Comparison of ENCODE assay signal across 8 cellular contexts in the genomic region with DNA sequence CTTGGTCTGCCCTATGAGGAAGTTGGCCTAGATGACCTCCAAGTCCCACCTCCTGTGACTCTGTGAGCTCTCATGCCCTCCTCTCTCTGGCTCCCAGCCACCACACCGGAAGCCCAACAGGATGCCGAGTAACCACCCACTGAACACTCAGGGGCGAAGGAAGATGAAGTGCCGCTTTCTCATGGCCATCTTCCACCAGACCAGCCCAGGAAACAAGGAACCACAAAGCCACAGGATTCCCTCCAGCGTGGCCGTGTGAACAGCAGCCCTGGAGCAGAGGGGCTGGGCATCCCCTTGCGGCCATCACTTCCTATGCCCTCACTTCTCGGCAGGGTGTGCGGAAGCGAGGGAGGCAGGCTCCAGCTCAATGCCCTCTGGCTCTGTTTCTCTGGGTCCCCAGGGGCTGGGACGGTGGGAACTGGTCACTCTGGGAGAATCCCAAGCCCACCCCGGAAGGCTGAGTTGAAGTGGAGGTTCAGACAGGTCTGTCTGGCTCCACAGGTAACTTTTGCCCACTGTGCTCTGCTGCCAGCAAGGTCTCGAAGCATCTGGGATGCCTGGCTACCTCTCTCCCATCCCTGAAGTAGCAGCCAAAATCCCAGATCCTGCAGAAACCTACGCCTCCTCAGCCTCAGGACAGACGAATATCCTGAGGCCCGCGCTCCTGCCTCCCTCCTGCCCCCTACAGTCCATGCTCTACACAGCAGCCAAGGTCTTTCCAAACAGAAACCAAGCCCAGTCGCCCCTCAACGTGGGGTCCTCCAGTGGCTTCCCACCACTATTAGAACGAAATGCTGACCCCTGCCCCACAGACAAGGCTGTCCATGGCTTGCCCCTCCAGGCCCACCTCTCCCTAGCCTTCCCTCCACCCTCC. TPM values are rescaled to one million over a fixed set of nuclear protein-coding genes. Genes with fewer than 3 reads are reported as not detected.
DNase-seq lines count a peak whose midpoint lies in the region; ATAC-seq and TF ChIP-seq lines count a peak whose summit lies in the region.

No MANE protein-coding gene starts in this region.

- H3K27me3 Mint-ChIP-seq in activated naive CD4-positive, alpha-beta T cell treated with anti-CD3 and anti-CD28 coated beads for 36 hours (ENCODE audit: low read depth): no peaks in the 10 kb centered on the region

- H3K4me1 Mint-ChIP-seq in activated naive CD4-positive, alpha-beta T cell treated with anti-CD3 and anti-CD28 coated beads for 36 hours (ENCODE audit: low read depth): peaks cover 91% of the 10 kb centered on the region

- H3K9me3 Mint-ChIP-seq in activated naive CD4-positive, alpha-beta T cell treated with anti-CD3 and anti-CD28 coated beads for 36 hours: no peaks in the 10 kb centered on the region

- no peaks in the 10 kb centered on the region for H3K27me3 ChIP-seq in prostate gland (replicated peaks; ENCODE audit: insufficient read depth)

- WGBS in prostate gland: 21% methylated on average over 19 of the region's 20 CpGs
- WGBS in urinary bladder: 31% methylated on average over 20 of the region's 20 CpGs

- DNase-seq in Ammon's horn (ENCODE audit: low spot score) (peak; percentile 84), SHP77 treated with DMSO at 0.1 percent for 48 hours (lab: John Stamatoyannopoulos, UW) (peak; percentile 18), Right ventricle myocardium inferior (ENCODE audit: missing footprints) (peak; percentile 91), prostate gland (ENCODE audit: low spot score) (no peak)
- peak; percentile 86 for DNase-seq in activated naive CD4-positive, alpha-beta T cell treated with anti-CD3 and anti-CD28 coated beads for 36 hours

- peak overlapping the region; percentile 87 for H3K4me3 Mint-ChIP-seq in activated naive CD4-positive, alpha-beta T cell treated with anti-CD3 and anti-CD28 coated beads for 36 hours

- TF ChIP-seq CTCF in prostate gland (IDR thresholded peaks at IDR 0.05): peak; percentile 45 to 83 (median 74)

- no peak overlapping the region for H3K4me3 ChIP-seq in prostate gland
- H3K4me3 ChIP-seq in urinary bladder (ENCODE audit: low read depth, low read length): no peak overlapping the region

- peak; percentile 76 for ATAC-seq in GM19023 (IDR thresholded peaks at IDR 0.05; ENCODE audit: unreplicated experiment)
- ATAC-seq in HG03354 (IDR thresholded peaks at IDR 0.05; ENCODE audit: poor library complexity, severe bottlenecking, unreplicated experiment): peak; percentile 82
- ATAC-seq in Right ventricle myocardium inferior: peak; percentile 24

- peaks cover 71% of the 10 kb centered on the region for H3K4me1 ChIP-seq in prostate gland (replicated peaks)
- H3K4me1 ChIP-seq in urinary bladder (ENCODE audit: insufficient read depth): no peaks in the 10 kb centered on the region

- TF ChIP-seq POLR2A in prostate gland (IDR thresholded peaks at IDR 0.05): no peak

- H3K27ac ChIP-seq in prostate gland (peak overlapping the region; percentile 81 to 92), urinary bladder (ENCODE audit: low read depth) (peak overlapping the region; percentile 68)

- intact Hi-C loops in activated naive CD4-positive, alpha-beta T cell treated with anti-CD3 and anti-CD28 coated beads for 36 hours (cut with micrococcal nuclease): loop anchor here (1.0 to 2.0 kb wide), 4 partner anchors 9 to 79 kb away; no protein-coding TSS in a partner anchor
- intact Hi-C loops in Right ventricle myocardium inferior (cut with DNase I) (loop anchor here (1.0 to 5.0 kb wide), 2 partner anchors 42 to 79 kb away; a partner anchor contains a TSS), prostate gland (cut with DNase I) (no loop called here)

- peak overlapping the region; percentile 99 for H3K27ac Mint-ChIP-seq in activated naive CD4-positive, alpha-beta T cell treated with anti-CD3 and anti-CD28 coated beads for 36 hours

- H3K36me3 Mint-ChIP-seq in activated naive CD4-positive, alpha-beta T cell treated with anti-CD3 and anti-CD28 coated beads for 36 hours (ENCODE audit: low read depth): peaks cover 26% of the 10 kb centered on the region

- H3K36me3 ChIP-seq in prostate gland (no peaks in the 10 kb centered on the region), urinary bladder (ENCODE audit: insufficient read depth) (no peaks in the 10 kb centered on the region)

- no peaks in the 10 kb centered on the region for H3K9me3 ChIP-seq in prostate gland

- CTCF ChIA-PET in activated naive CD4-positive, alpha-beta T cell treated with anti-CD3 and anti-CD28 coated beads for 36 hours (lab: Charles Lee): interaction anchor here (0.8 to 6.7 kb wide), 19 partner anchors 9 to 89 kb away, joined by 3 to 53 read pairs (median 4); no protein-coding TSS in a partner anchor

RNA-seq across cellular contexts. Expression of a gene that starts 44.2 kb away (rescaled TPM):
- 100 to 1,000 TPM; 160 to 166 TPM for total RNA-seq in activated naive CD4-positive, alpha-beta T cell treated with anti-CD3 and anti-CD28 coated beads for 36 hours
- total RNA-seq in Right ventricle myocardium inferior (49.3 TPM), prostate gland (100 to 1,000 TPM; 113 to 146 TPM), urinary bladder (32.5 TPM)
- 121 TPM for polyA plus RNA-seq in urinary bladder

Comparison
In these comparisons a context has a peak if more than half of its experiments do, and no peak if none do; other contexts are left out.
1. ATAC-seq: peak in every context shown above with its lines; median percentile 82 in HG03354; 76 in GM19023; 24 in Right ventricle myocardium inferior.